ENCODE assay signal across 24 cellular contexts in genomic region chr17:6525111-6525510, GRCh38.
"Had no signal": no experiment of that assay in that cellular context is flagged by ENCODE, and none has a peak within 500 bp of the region (broad histone marks: within the 10 kb centered on the region; RNA-seq: fewer than 3 reads in every experiment).

No MANE protein-coding gene starts in this region.

- DNase-seq: activated CD4-positive, alpha-beta memory T cell treated with anti-CD3 and anti-CD28 coated beads, Interleukin-2, amount 10 ng/mL, durations not matched to agents 7 days and 5 days; activated CD4-positive, alpha-beta T cell treated with anti-CD3 and anti-CD28 coated beads for 36 hours; activated CD4-positive, alpha-beta T cell treated with anti-CD3 and anti-CD28 coated beads, Interleukin-2, amount 50 U/mL, for 1 hour; activated CD8-positive, alpha-beta memory T cell treated with anti-CD3 and anti-CD28 coated beads, Interleukin-2, amount 50 U/mL, for 4 hours; activated naive CD4-positive, alpha-beta T cell treated with anti-CD3 and anti-CD28 coated beads, Interleukin-2, amount 50 U/mL, for 16 hours; activated naive CD8-positive, alpha-beta T cell treated with anti-CD3 and anti-CD28 coated beads, Interleukin-2, amount 10 ng/mL, durations not matched to agents 7 days and 5 days; activated T-cell treated with anti-CD3 and anti-CD28 coated beads, Interleukin-2, amount 50 U/mL, for 72 hours; adrenal gland; anterior cingulate cortex; cerebellar nuclear complex; Kasumi-1; KBM-7; NCI-H1048; NCI-H1417; NCI-H1930; NCI-H2171; NCI-H2227 treated with DMSO at 0.1 percent for 48 hours; NCI-H526 treated with DMSO at 0.1 percent for 48 hours; NK-92 treated with Interleukin-12 subunit alpha and Interleukin-12 subunit beta, amount 100 ng/mL, for 24 hours; Right ventricle myocardium superior; SJCRH30; SK-N-SH; T-helper 1 cell had no signal

- H3K36me3 ChIP-seq: adrenal gland had no signal

- H3K4me2 ChIP-seq: SK-N-SH had no signal

- H3K9me3 ChIP-seq: adrenal gland, SJCRH30, SK-N-SH had no signal

- H3K27me3 ChIP-seq: adrenal gland, SJCRH30 had no signal

- H3K27me3 Mint-ChIP-seq: activated CD4-positive, alpha-beta T cell treated with anti-CD3 and anti-CD28 coated beads for 36 hours; activated naive CD8-positive, alpha-beta T cell treated with anti-CD3 and anti-CD28 coated beads, Interleukin-2, amount 10 ng/mL, durations not matched to agents 7 days and 5 days had no signal

- ATAC-seq: activated CD4-positive, alpha-beta T cell treated with anti-CD3 and anti-CD28 coated beads for 36 hours; activated T-cell treated with anti-CD3 and anti-CD28 coated beads, Interleukin-2, amount 50 U/mL, for 72 hours had no signal

- H3K27ac Mint-ChIP-seq: activated CD4-positive, alpha-beta memory T cell treated with anti-CD3 and anti-CD28 coated beads, Interleukin-2, amount 10 ng/mL, durations not matched to agents 7 days and 5 days; activated CD4-positive, alpha-beta T cell treated with anti-CD3 and anti-CD28 coated beads for 36 hours; activated naive CD8-positive, alpha-beta T cell treated with anti-CD3 and anti-CD28 coated beads, Interleukin-2, amount 10 ng/mL, durations not matched to agents 7 days and 5 days; activated T-cell treated with anti-CD3 and anti-CD28 coated beads, Interleukin-2, amount 50 U/mL, for 72 hours had no signal

- H3K9ac ChIP-seq: SK-N-SH had no signal

- H3K36me3 Mint-ChIP-seq: activated naive CD8-positive, alpha-beta T cell treated with anti-CD3 and anti-CD28 coated beads, Interleukin-2, amount 10 ng/mL, durations not matched to agents 7 days and 5 days had no signal

- H3K4me3 Mint-ChIP-seq: activated CD4-positive, alpha-beta memory T cell treated with anti-CD3 and anti-CD28 coated beads, Interleukin-2, amount 10 ng/mL, durations not matched to agents 7 days and 5 days; activated CD4-positive, alpha-beta T cell treated with anti-CD3 and anti-CD28 coated beads for 36 hours; activated naive CD8-positive, alpha-beta T cell treated with anti-CD3 and anti-CD28 coated beads, Interleukin-2, amount 10 ng/mL, durations not matched to agents 7 days and 5 days; activated T-cell treated with anti-CD3 and anti-CD28 coated beads, Interleukin-2, amount 50 U/mL, for 72 hours had no signal

- H3K4me3 ChIP-seq: adrenal gland, SJCRH30 had no signal

- H3K27ac ChIP-seq: adrenal gland, SJCRH30, VCaP had no signal

- H3K4me1 Mint-ChIP-seq: activated CD4-positive, alpha-beta memory T cell treated with anti-CD3 and anti-CD28 coated beads, Interleukin-2, amount 10 ng/mL, durations not matched to agents 7 days and 5 days; activated CD4-positive, alpha-beta T cell treated with anti-CD3 and anti-CD28 coated beads for 36 hours; activated naive CD8-positive, alpha-beta T cell treated with anti-CD3 and anti-CD28 coated beads, Interleukin-2, amount 10 ng/mL, durations not matched to agents 7 days and 5 days had no signal

- H3K4me1 ChIP-seq: adrenal gland, SJCRH30 had no signal

- H3K9me3 Mint-ChIP-seq: activated CD4-positive, alpha-beta memory T cell treated with anti-CD3 and anti-CD28 coated beads, Interleukin-2, amount 10 ng/mL, durations not matched to agents 7 days and 5 days; activated naive CD8-positive, alpha-beta T cell treated with anti-CD3 and anti-CD28 coated beads, Interleukin-2, amount 10 ng/mL, durations not matched to agents 7 days and 5 days; activated T-cell treated with anti-CD3 and anti-CD28 coated beads, Interleukin-2, amount 50 U/mL, for 72 hours had no signal
